Comparison of ENCODE assay signal across 8 cellular contexts in the genomic region with DNA sequence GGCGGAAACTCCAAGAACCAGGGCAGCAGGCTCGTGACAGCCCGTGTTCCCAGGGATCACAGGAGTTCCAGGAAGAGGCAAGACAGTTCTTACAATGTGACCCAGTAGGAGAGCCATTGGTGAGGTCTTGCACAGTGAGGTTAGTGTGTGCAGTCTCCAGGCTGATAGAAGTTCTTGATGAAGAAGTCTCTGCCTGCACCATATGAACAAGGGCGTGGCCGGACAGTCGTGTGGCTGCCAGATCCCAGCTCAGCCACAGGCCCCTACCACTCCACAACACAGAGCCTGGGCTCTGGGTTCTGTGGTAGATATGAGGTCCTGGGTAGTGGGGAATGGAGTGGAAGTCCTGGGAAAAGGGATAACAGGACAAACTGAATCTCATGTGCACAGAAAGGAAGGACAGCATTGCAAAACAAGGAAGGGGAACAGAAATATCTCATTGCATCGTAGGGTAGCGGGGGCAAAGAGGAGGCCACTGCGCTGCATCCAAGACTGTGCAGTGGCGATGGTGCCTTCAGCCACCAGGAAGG.
A peak's percentile ranks its signal among the peaks of the same experiment; 100 is the strongest.
DNase-seq lines count a peak whose midpoint lies in the region; ATAC-seq and TF ChIP-seq lines count a peak whose summit lies in the region.

No MANE protein-coding gene starts in this region.

- CTCF ChIA-PET in Caco-2 (lab: Charles Lee) (interaction anchor here (1.7 to 2.1 kb wide), 3 partner anchors 71 to 266 kb away, joined by 7 to 15 read pairs (median 10); no protein-coding TSS in a partner anchor), HCT116 (lab: Charles Lee) (no interaction called here), MCF 10A (lab: Yijun Ruan, JAX) (interaction anchor here (0.6 to 1.2 kb wide), 5 partner anchors 89 to 264 kb away, joined by 3 to 6 read pairs (median 3); no protein-coding TSS in a partner anchor)

- no peak for ATAC-seq in HCT116
- ATAC-seq in HG02571 (IDR thresholded peaks at IDR 0.05; ENCODE audit: unreplicated experiment), result no peak

- no peak for TF ChIP-seq RAD21 in HCT116 (IDR thresholded peaks at IDR 0.05; ENCODE audit: low read depth)

- RAD21 ChIA-PET in HCT116 (lab: Charles Lee; ENCODE audit: low non-redundant PET in 1 of 2, low total read pairs in 2 of 2, uncharacterized antibody in 2 of 2, unreplicated experiment in 2 of 2), result interaction anchor here in 1 of 2 experiments (0.7 kb wide), 1 partner anchor 23 kb away, joined by 3 read pairs; no protein-coding TSS in a partner anchor

- H3K4me3 Mint-ChIP-seq in Caco-2 (ENCODE audit: unreplicated experiment), result peak overlapping the region; percentile 86
- peak overlapping the region; percentile 83 for H3K4me3 Mint-ChIP-seq in MCF 10A (ENCODE audit: unreplicated experiment)

- H3K9me3 ChIP-seq in Caco-2 (no peaks in the 10 kb centered on the region), HCT116 (ENCODE audit: control insufficient read depth in 1 of 2, insufficient read depth in 1 of 2, low read depth in 1 of 2, low read length in 2 of 2) (peaks cover 0 to 9% of the 10 kb centered on the region in 2 experiments; a peak in 1 of 4 replicates)

- H3K9me3 Mint-ChIP-seq in Caco-2 (ENCODE audit: unreplicated experiment) (no peaks in the 10 kb centered on the region), MCF 10A (ENCODE audit: unreplicated experiment) (no peaks in the 10 kb centered on the region)

- H3K27me3 Mint-ChIP-seq in Caco-2 (ENCODE audit: insufficient read depth, unreplicated experiment), result peaks cover 6% of the 10 kb centered on the region
- H3K27me3 Mint-ChIP-seq in MCF 10A (ENCODE audit: insufficient read depth, unreplicated experiment), result no peaks in the 10 kb centered on the region

- DNase-seq in Caco-2 (no peak), HCT116 (ENCODE audit: low read depth, low spot score) (no peak), RKO (ENCODE audit: low spot score) (peak; percentile 27), MCF 10A (ENCODE audit: unreplicated experiment) (peak; percentile 40), inferior parietal cortex (ENCODE audit: extremely low spot score) (peak; percentile 32), retina (no peak)
- peak; percentile 6 for DNase-seq in stimulated activated CD4-positive, alpha-beta T cell treated with anti-CD3 and anti-CD28 coated beads, Interleukin-1b, Interleukin-23, amount 100 ng/mL, for 48 hours

- H3K9ac ChIP-seq in HCT116 (ENCODE audit: low read length), result peak overlapping the region; percentile 58

- H3K36me3 ChIP-seq in Caco-2 (ENCODE audit: control insufficient read depth, insufficient read depth, low read length) (no peaks in the 10 kb centered on the region), HCT116 (ENCODE audit: control insufficient read depth in 1 of 2, insufficient read depth in 2 of 2, low read length in 2 of 2) (no peaks in the 10 kb centered on the region)

- H3K9me2 ChIP-seq in HCT116 (ENCODE audit: insufficient read depth), result no peaks in the 10 kb centered on the region

- intact Hi-C loops in Caco-2 (cut with micrococcal nuclease; ENCODE audit: unreplicated experiment), result loop anchor here (5.0 to 10.0 kb wide), 2 partner anchors 117 to 199 kb away; no protein-coding TSS in a partner anchor
- intact Hi-C loops in HCT116 (cut with micrococcal nuclease), result loop anchor here (5.0 kb wide), 2 partner anchors 273 to 638 kb away; no protein-coding TSS in a partner anchor
- intact Hi-C loops in MCF 10A (cut with micrococcal nuclease), result loop anchor here (5.0 to 10.0 kb wide), 2 partner anchors 199 to 638 kb away; no protein-coding TSS in a partner anchor

- H3K27me3 ChIP-seq in Caco-2 (replicated peaks; ENCODE audit: control insufficient read depth, insufficient read depth, low read length) (no peaks in the 10 kb centered on the region), HCT116 (ENCODE audit: insufficient read depth, low read length) (no peaks in the 10 kb centered on the region)

- no peaks in the 10 kb centered on the region for H3K79me2 ChIP-seq in HCT116 (ENCODE audit: insufficient read depth, low read length)

- H3K27ac ChIP-seq in HCT116 (ENCODE audit: low read depth, low read length), result peak overlapping the region; percentile 61

- no peak for TF ChIP-seq POLR2A in HCT116 (IDR thresholded peaks at IDR 0.05; ENCODE audit: borderline replicate concordance, extremely low read depth, insufficient read depth, insufficient read length)

- H2AFZ ChIP-seq in HCT116 (ENCODE audit: low read depth, low read length, poor library complexity, severe bottlenecking), result peak overlapping the region; percentile 82

- peaks cover 34% of the 10 kb centered on the region for H3K4me1 Mint-ChIP-seq in Caco-2 (ENCODE audit: low read depth, unreplicated experiment)
- H3K4me1 Mint-ChIP-seq in MCF 10A (ENCODE audit: insufficient read depth, unreplicated experiment), result peaks cover 9% of the 10 kb centered on the region

- H3K36me3 Mint-ChIP-seq in Caco-2 (ENCODE audit: insufficient read depth, unreplicated experiment) (peaks cover 23% of the 10 kb centered on the region), MCF 10A (ENCODE audit: insufficient read depth, unreplicated experiment) (peaks cover 20% of the 10 kb centered on the region)

- H3K4me1 ChIP-seq in Caco-2 (peaks cover 7% of the 10 kb centered on the region), HCT116 (ENCODE audit: control insufficient read depth in 1 of 2, insufficient read depth in 2 of 2, low read length in 2 of 2) (peaks cover 7 to 22% of the 10 kb centered on the region in 2 experiments; a peak in 3 of 4 replicates)

- H4K20me1 ChIP-seq in HCT116 (ENCODE audit: insufficient read depth), result no peaks in the 10 kb centered on the region

- H3K4me2 ChIP-seq in HCT116 (ENCODE audit: low read length), result peak overlapping the region; percentile 77

- peak overlapping the region; percentile 90 for H3K27ac Mint-ChIP-seq in Caco-2 (ENCODE audit: unreplicated experiment)
- H3K27ac Mint-ChIP-seq in MCF 10A (ENCODE audit: low read depth, unreplicated experiment), result peak overlapping the region; percentile 84

- no TSS peak for BruUV-seq in Caco-2 (replicated peaks; lab: Mats Ljungman, UMichigan)
- no TSS peak for BruUV-seq in HCT116 (replicated peaks; lab: Mats Ljungman, UMichigan)
- no TSS peak for BruUV-seq in MCF 10A (replicated peaks; lab: Mats Ljungman, UMichigan)

- TF ChIP-seq CTCF in Caco-2 (IDR thresholded peaks at IDR 0.05; ENCODE audit: insufficient read depth in 1 of 2, low read depth in 1 of 2, low read length in 1 of 2, severe bottlenecking in 1 of 2, unreplicated experiment in 1 of 2), result no peak
- TF ChIP-seq CTCF in HCT116 (IDR thresholded peaks at IDR 0.05 in 2 of 3, conservative IDR thresholded peaks at IDR 0.05 in 1 of 3; ENCODE audit: borderline replicate concordance in 1 of 3, insufficient read depth in 1 of 3, low read depth in 2 of 3, low read length in 2 of 3), result no peak
- no peak for TF ChIP-seq CTCF in MCF 10A (IDR thresholded peaks at IDR 0.05; ENCODE audit: unreplicated experiment)

- H3K4me3 ChIP-seq in Caco-2 (ENCODE audit: low read depth, low read length) (peak overlapping the region; percentile 70), HCT116 (replicated peaks in 1 of 2; ENCODE audit: low read depth in 1 of 2, low read length in 2 of 2) (peak overlapping the region; percentile 45 to 58)

- POLR2A ChIA-PET in Caco-2 (lab: Charles Lee) (no interaction called here), HCT116 (lab: Charles Lee) (no interaction called here), MCF 10A (lab: Yijun Ruan, JAX) (interaction anchor here (0.7 to 3.2 kb wide), 5 partner anchors 63 to 208 kb away, joined by 3 to 26 read pairs (median 4); partner anchors contain the start of gene UTRN)

TF ChIP-seq in HCT116, 20 proteins besides CTCF, POLR2A, EP300 and RAD21:
- TF ChIP-seq, protein P1, sequence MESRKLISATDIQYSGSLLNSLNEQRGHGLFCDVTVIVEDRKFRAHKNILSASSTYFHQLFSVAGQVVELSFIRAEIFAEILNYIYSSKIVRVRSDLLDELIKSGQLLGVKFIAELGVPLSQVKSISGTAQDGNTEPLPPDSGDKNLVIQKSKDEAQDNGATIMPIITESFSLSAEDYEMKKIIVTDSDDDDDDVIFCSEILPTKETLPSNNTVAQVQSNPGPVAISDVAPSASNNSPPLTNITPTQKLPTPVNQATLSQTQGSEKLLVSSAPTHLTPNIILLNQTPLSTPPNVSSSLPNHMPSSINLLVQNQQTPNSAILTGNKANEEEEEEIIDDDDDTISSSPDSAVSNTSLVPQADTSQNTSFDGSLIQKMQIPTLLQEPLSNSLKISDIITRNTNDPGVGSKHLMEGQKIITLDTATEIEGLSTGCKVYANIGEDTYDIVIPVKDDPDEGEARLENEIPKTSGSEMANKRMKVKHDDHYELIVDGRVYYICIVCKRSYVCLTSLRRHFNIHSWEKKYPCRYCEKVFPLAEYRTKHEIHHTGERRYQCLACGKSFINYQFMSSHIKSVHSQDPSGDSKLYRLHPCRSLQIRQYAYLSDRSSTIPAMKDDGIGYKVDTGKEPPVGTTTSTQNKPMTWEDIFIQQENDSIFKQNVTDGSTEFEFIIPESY (IDR thresholded peaks at IDR 0.05; ENCODE audit: extremely low read depth, insufficient replicate concordance, low read length), result no peak
- TF ChIP-seq TCF7L2 (IDR thresholded peaks at IDR 0.05; ENCODE audit: borderline replicate concordance, extremely low read depth, insufficient read depth, insufficient read length) (no peak), EZH2 (IDR thresholded peaks at IDR 0.05) (no peak), YY1 (IDR thresholded peaks at IDR 0.05; ENCODE audit: extremely low read depth, insufficient replicate concordance, low read depth, low read length) (no peak), CBX3 (IDR thresholded peaks at IDR 0.05; ENCODE audit: low read depth) (no peak), CEBPB (IDR thresholded peaks at IDR 0.05; ENCODE audit: low read depth) (no peak), ATF3 (IDR thresholded peaks at IDR 0.05) (no peak), ELF1 (IDR thresholded peaks at IDR 0.05; ENCODE audit: borderline replicate concordance, low read depth) (no peak)

Comparison
In these comparisons a context has a peak if more than half of its experiments do, and no peak if none do; other contexts are left out.
1. DNase-seq: peak in RKO (single experiment), MCF 10A (single experiment), inferior parietal cortex (single experiment) and stimulated activated CD4-positive, alpha-beta T cell treated with anti-CD3 and anti-CD28 coated beads, Interleukin-1b, Interleukin-23, amount 100 ng/mL, for 48 hours (single experiment); none in Caco-2 (0 of 2), HCT116 (single experiment) and retina (single experiment).